ENCODE assay signal across 8 cellular contexts in the genomic region with DNA sequence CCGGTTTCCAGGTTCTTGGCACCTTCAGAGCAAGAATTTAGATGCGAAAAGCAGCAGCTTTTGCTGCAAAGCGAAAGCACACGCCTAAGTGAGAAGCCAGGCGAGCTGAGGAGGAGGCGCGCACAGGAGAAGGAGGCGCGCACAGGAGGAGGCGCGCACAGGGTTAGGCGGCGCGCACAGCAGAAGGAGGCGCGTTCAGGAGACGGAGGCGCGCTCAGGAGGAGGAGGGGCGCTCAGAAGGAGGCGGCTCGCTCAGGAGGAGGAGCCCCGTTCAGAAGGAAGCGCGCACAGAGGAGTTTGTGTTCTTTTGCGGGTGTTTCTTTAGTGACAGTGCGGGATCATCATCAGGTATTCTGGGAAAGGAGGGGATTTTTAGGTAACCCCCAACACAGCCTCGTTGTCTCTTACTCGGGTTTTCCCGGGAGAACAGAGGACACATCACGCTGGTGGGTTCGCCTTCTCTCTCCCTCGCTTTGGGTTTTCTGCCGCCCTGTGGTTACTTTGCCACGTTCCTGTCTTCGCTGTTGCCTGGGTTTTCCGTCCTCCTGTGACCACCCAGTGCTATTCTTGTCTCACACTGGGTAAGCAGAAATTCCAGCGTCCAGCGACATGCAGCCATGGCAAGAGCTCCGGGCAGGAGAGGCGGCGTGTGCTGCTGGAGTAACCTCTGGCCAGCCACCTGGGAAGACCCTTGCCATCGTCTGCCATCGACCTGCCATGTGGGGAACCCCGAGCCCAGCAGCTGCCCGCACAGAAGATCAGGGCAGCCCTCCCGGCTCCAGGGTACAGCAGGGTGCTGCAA. TPM values are rescaled to one million over a fixed set of nuclear protein-coding genes. Genes with fewer than 3 reads are reported as not detected.
DNase-seq lines count a peak whose midpoint lies in the region; ATAC-seq and TF ChIP-seq lines count a peak whose summit lies in the region.

No MANE protein-coding gene starts in this region.

- POLR2A ChIA-PET in activated B cell treated with CpG ODN at 0.5 μM for 24 hours (lab: Charles Lee) = no interaction called here

- H3K4me3 ChIP-seq in AG10803 (ENCODE audit: low read length) (peak overlapping the region; percentile 66), cardiac fibroblast (replicated peaks in 1 of 2; ENCODE audit: low read depth in 2 of 2, low read length in 2 of 2) (peak overlapping the region; percentile 27 to 56), GM23248 (no peak overlapping the region)

- ATAC-seq in HG03558 (IDR thresholded peaks at IDR 0.05; ENCODE audit: extremely low read depth, unreplicated experiment) (peak; percentile 88), activated B cell treated with CpG ODN at 0.5 μM for 24 hours (ENCODE audit: low read depth) (peak; percentile 28)

- H2AFZ ChIP-seq in GM23248 = no peak overlapping the region

- no peaks in the 10 kb centered on the region for H3K79me2 ChIP-seq in GM23248 (ENCODE audit: insufficient read depth)

- intact Hi-C loops in activated B cell treated with CpG ODN at 0.5 μM for 24 hours (cut with micrococcal nuclease) = no loop called here

- H3K4me3 Mint-ChIP-seq in activated B cell treated with CpG ODN at 0.5 μM for 24 hours = peak overlapping the region; percentile 53

- H3K27me3 Mint-ChIP-seq in activated B cell treated with CpG ODN at 0.5 μM for 24 hours = no peaks in the 10 kb centered on the region

- 96 to 97% methylated on average over 47 of the region's 47 CpGs for WGBS in GM23248 (ENCODE audit: low coverage in 1 of 2, low lambda C conversion rate in 2 of 2, missing lambda C conversion rate in 2 of 2), 2 experiments

- no peak overlapping the region for H3K27ac ChIP-seq in GM23248

- peaks cover 49% of the 10 kb centered on the region for H3K36me3 Mint-ChIP-seq in activated B cell treated with CpG ODN at 0.5 μM for 24 hours (ENCODE audit: low read depth)

- H3K9me3 Mint-ChIP-seq in activated B cell treated with CpG ODN at 0.5 μM for 24 hours = no peaks in the 10 kb centered on the region

- H3K27me3 ChIP-seq in GM23248 (replicated peaks; ENCODE audit: insufficient read depth) = no peaks in the 10 kb centered on the region

- no peak overlapping the region for H3K4me2 ChIP-seq in GM23248 (ENCODE audit: unreplicated experiment)

- no peaks in the 10 kb centered on the region; the same call in 1 of the 2 replicates for H3K36me3 ChIP-seq in GM23248 (ENCODE audit: low read depth)

- H3K9me3 ChIP-seq in GM23248 (ENCODE audit: low read depth) = no peaks in the 10 kb centered on the region

- CTCF ChIA-PET in activated B cell treated with CpG ODN at 0.5 μM for 24 hours (lab: Charles Lee) = no interaction called here

- no peak overlapping the region for H3K9ac ChIP-seq in GM23248

- H3K4me1 ChIP-seq in GM23248 (ENCODE audit: insufficient read depth) = no peaks in the 10 kb centered on the region

- in situ Hi-C loops in GM23248 (cut with MboI) = no loop called here

- H3K4me1 Mint-ChIP-seq in activated B cell treated with CpG ODN at 0.5 μM for 24 hours = no peaks in the 10 kb centered on the region

- peak; percentile 73 for DNase-seq in AG10803 (ENCODE audit: low read depth)
- peak; percentile 76 for DNase-seq in GM19238 (ENCODE audit: insufficient read length, low spot score)
- DNase-seq in activated B cell treated with CpG ODN at 0.5 μM for 24 hours = no peak
- peak; percentile 59 to 76 for DNase-seq in cardiac fibroblast (ENCODE audit: low read depth in 2 of 2)
- DNase-seq in kidney tubule cell (ENCODE audit: low spot score) = peak; percentile 66
- peak; percentile 35 to 51 for DNase-seq in stimulated activated CD4-positive, alpha-beta T cell treated with anti-CD3 and anti-CD28 coated beads, Interleukin-2, amount 100 ng/mL, for 48 hours
- DNase-seq in GM23248 = no peak

- TF ChIP-seq CTCF in AG10803 (conservative IDR thresholded peaks at IDR 0.05; ENCODE audit: low read length) (peak; percentile 40), activated B cell treated with CpG ODN at 0.5 μM for 24 hours (IDR thresholded peaks at IDR 0.05) (no peak), cardiac fibroblast (IDR thresholded peaks at IDR 0.05; ENCODE audit: low read depth, low read length) (peak; percentile 30)

- no peaks in the 10 kb centered on the region for H3K9me2 ChIP-seq in GM23248 (ENCODE audit: insufficient read depth)

- no peaks in the 10 kb centered on the region for H4K20me1 ChIP-seq in GM23248 (ENCODE audit: insufficient read depth)

- no peaks in the 10 kb centered on the region for H3F3A ChIP-seq in GM23248 (ENCODE audit: insufficient read depth)

- H3K27ac Mint-ChIP-seq in activated B cell treated with CpG ODN at 0.5 μM for 24 hours = no peak overlapping the region

RNA-seq across cellular contexts. Expression of a gene that starts 47.0 kb away (rescaled TPM):
- total RNA-seq in activated B cell treated with CpG ODN at 0.5 μM for 24 hours = 36.8 and 49.1 TPM in 2 replicates
- 9.2 and 10.6 TPM in 2 replicates for total RNA-seq in GM23248 (2014; rRNA removed; shearing (Covaris generic))
- 5.4 and 9.3 TPM in 2 replicates for polyA plus RNA-seq in GM23248 (2016; fragmentation: Nextera tagmentation; extraction: Ambion mirVana)

RNA-seq across cellular contexts. Expression of a gene that starts 47.1 kb away (rescaled TPM):
- total RNA-seq in activated B cell treated with CpG ODN at 0.5 μM for 24 hours = 21.7 and 24.8 TPM in 2 replicates
- 65.3 and 72.7 TPM in 2 replicates for total RNA-seq in GM23248 (2014; rRNA removed; shearing (Covaris generic))
- 38.7 and 39.4 TPM in 2 replicates for polyA plus RNA-seq in GM23248 (2016; fragmentation: Nextera tagmentation; extraction: Ambion mirVana)

Comparison
In these comparisons a context has a peak if more than half of its experiments do, and no peak if none do; other contexts are left out.
1. DNase-seq: peak in AG10803 (single experiment), GM19238 (single experiment), cardiac fibroblast (2 of 2), kidney tubule cell (single experiment) and stimulated activated CD4-positive, alpha-beta T cell treated with anti-CD3 and anti-CD28 coated beads, Interleukin-2, amount 100 ng/mL, for 48 hours (2 of 2); none in activated B cell treated with CpG ODN at 0.5 μM for 24 hours (single experiment) and GM23248 (single experiment).